8 cellular contexts compared by ENCODE assay signal in the genomic region with DNA sequence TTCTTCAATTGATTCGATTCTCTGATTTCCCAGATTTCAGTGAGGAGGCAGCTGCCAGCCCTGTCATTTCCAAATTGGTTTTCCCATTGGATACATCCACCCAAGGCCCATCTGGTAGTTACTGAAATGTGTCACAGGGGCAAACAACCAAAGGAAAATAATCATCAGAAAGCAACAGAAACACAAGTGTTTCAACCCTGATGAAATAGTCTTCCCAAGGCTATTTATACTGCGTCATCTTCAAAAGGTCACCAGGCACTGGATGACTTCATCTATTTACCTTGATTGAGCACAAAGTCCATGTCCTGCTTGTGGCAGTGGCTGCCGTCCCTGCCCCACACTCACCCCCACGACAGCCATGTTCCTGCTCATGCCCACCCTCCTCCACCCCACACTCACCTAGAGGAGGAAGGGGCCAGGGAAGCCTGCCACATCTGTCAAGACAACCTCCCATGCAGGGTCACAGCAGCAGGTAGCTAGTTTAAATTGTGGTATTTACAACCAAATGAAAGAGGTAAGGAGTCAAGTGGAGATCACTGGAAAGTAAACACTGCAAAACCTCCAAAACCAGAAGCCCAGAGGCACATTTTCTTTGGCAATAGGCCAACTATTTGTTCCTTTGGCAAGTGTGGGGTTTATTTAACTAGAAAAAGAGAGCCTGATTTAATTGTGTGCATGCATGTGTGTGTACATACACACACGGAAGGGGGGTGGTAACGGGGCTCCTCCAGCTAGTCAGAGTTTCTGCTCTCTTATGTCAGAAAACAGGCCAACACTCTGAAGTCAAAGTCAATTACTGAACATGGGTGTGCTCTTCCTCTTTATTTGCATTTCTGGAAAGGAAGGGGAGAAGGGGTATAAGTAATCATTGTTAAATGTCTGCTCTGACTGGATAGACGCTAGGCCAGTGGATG. TPM values are rescaled to one million over a fixed set of nuclear protein-coding genes. Genes with fewer than 3 reads are reported as not detected.
A peak's percentile ranks its signal among the peaks of the same experiment; 100 is the strongest.
DNase-seq lines count a peak whose midpoint lies in the region; ATAC-seq and TF ChIP-seq lines count a peak whose summit lies in the region.

No MANE protein-coding gene starts in this region.

- intact Hi-C loops in mucosa of descending colon (cut with DNase I, micrococcal nuclease) (no loop called here), esophagus squamous epithelium (cut with DNase I) (no loop called here)

- no peaks in the 10 kb centered on the region for H3K79me2 ChIP-seq in GM23338 (replicated peaks; ENCODE audit: insufficient read depth)

- 33 to 37% methylated on average over 5 to 7 of the region's 7 CpGs for WGBS in esophagus squamous epithelium, 2 donors

- no peaks in the 10 kb centered on the region; the same call in 1 of the 2 replicates for H3K4me1 ChIP-seq in GM23338 (ENCODE audit: insufficient read depth)
- peaks cover 22% of the 10 kb centered on the region for H3K4me1 ChIP-seq in mucosa of descending colon (ENCODE audit: low read depth)
- peaks cover 5 to 23% (median 15%) of the 10 kb centered on the region in 3 donors for H3K4me1 ChIP-seq in esophagus squamous epithelium

- H3K4me3 ChIP-seq in GM23338 = no peak overlapping the region
- H3K4me3 ChIP-seq in mucosa of descending colon = no peak overlapping the region
- H3K4me3 ChIP-seq in esophagus squamous epithelium = no peak overlapping the region

- H3K27ac ChIP-seq in GM23338 (ENCODE audit: low read depth) (no peak overlapping the region), esophagus squamous epithelium (peak overlapping the region in 1 of 4 donors; percentile 62)

- no peaks in the 10 kb centered on the region for H3F3A ChIP-seq in GM23338 (replicated peaks; ENCODE audit: low read depth)

- peaks cover 10% of the 10 kb centered on the region for H3K4me1 Mint-ChIP-seq in GM23338

- H3K4me3 Mint-ChIP-seq in GM23338 = no peak overlapping the region

- H3K27ac Mint-ChIP-seq in GM23338 = no peak overlapping the region

- no peaks in the 10 kb centered on the region for H3K27me3 Mint-ChIP-seq in GM23338 (ENCODE audit: insufficient read depth, low read depth, poor library complexity)

- in situ Hi-C loops in GM13977 (cut with MboI; ENCODE audit: low pct_unique_long_range_greater_than_20kb, low sequenced_read_pairs, unreplicated experiment) = no loop called here

- TF ChIP-seq CTCF in GM23338 (conservative IDR thresholded peaks at IDR 0.05; ENCODE audit: low read depth in 2 of 2) = no peak
- TF ChIP-seq CTCF in mucosa of descending colon (IDR thresholded peaks at IDR 0.05) = no peak
- TF ChIP-seq CTCF in GM13977 (IDR thresholded peaks at IDR 0.05; ENCODE audit: extremely low read depth, insufficient read depth, missing control alignments) = no peak
- TF ChIP-seq CTCF in esophagus squamous epithelium (IDR thresholded peaks at IDR 0.05) = no peak

- ATAC-seq in GM23338 (no peak), mucosa of descending colon (peak; percentile 87), GM18502 (IDR thresholded peaks at IDR 0.05; ENCODE audit: poor library complexity, unreplicated experiment) (no peak)

- DNase-seq in GM23338 (ENCODE audit: low spot score) (no peak), NCI-H2107 treated with DMSO at 0.1 percent for 48 hours (lab: John Stamatoyannopoulos, UW; ENCODE audit: unreplicated experiment) (peak; percentile 82), astrocyte of the hippocampus (ENCODE audit: low read depth, low spot score) (peak; percentile 83), mucosa of descending colon (peak in 2 of 3 donors; percentile 62 to 69), GM13977 (ENCODE audit: low spot score) (no peak), esophagus squamous epithelium (lab: John Stamatoyannopoulos, UW) (no peak), COLO829 (ENCODE audit: low spot score) (no peak)

- H3K9me3 ChIP-seq in mucosa of descending colon (no peaks in the 10 kb centered on the region), esophagus squamous epithelium (no peaks in the 10 kb centered on the region)

- no peaks in the 10 kb centered on the region for H3K27me3 ChIP-seq in GM23338 (ENCODE audit: insufficient read depth)
- H3K27me3 ChIP-seq in esophagus squamous epithelium = no peaks in the 10 kb centered on the region

- H3K9me2 ChIP-seq in GM23338 (ENCODE audit: insufficient read depth) = peaks cover 13% of the 10 kb centered on the region

- no peak for TF ChIP-seq POLR2A in esophagus squamous epithelium (IDR thresholded peaks at IDR 0.05)

- peak overlapping the region; percentile 72; the same call in 1 of the 2 replicates for H2AFZ ChIP-seq in GM23338

- no peaks in the 10 kb centered on the region for H4K20me1 ChIP-seq in GM23338 (replicated peaks; ENCODE audit: insufficient read depth)

- H3K9me3 Mint-ChIP-seq in GM23338 = no peaks in the 10 kb centered on the region

- H3K4me2 ChIP-seq in GM23338 = no peak overlapping the region

- H3K36me3 ChIP-seq in GM23338 (ENCODE audit: insufficient read depth) = no peaks in the 10 kb centered on the region
- no peaks in the 10 kb centered on the region for H3K36me3 ChIP-seq in mucosa of descending colon (ENCODE audit: low read depth)
- H3K36me3 ChIP-seq in esophagus squamous epithelium = no peaks in the 10 kb centered on the region

- H3K36me3 Mint-ChIP-seq in GM23338 (ENCODE audit: low read depth) = no peaks in the 10 kb centered on the region

TF ChIP-seq in GM23338, 12 proteins besides CTCF, POLR2A, EP300 and RAD21 (continues in another document):
- TF ChIP-seq STAT1 (IDR thresholded peaks at IDR 0.05; ENCODE audit: unreplicated experiment) (no peak), JUNB (IDR thresholded peaks at IDR 0.05; ENCODE audit: unreplicated experiment) (no peak), NANOG (IDR thresholded peaks at IDR 0.05; ENCODE audit: borderline replicate concordance) (no peak), EZH2phosphoT487 (IDR thresholded peaks at IDR 0.05; ENCODE audit: unreplicated experiment) (no peak), ZNF331 (CRISPR knock-in tag; IDR thresholded peaks at IDR 0.05; ENCODE audit: low read depth) (no peak), POLR2AphosphoS5 (IDR thresholded peaks at IDR 0.05; ENCODE audit: low read depth) (no peak), CREB1 (CRISPR knock-in tag; IDR thresholded peaks at IDR 0.05; ENCODE audit: low read depth) (no peak), ZNF114 (CRISPR knock-in tag; IDR thresholded peaks at IDR 0.05) (no peak)
- TF ChIP-seq, protein P1, sequence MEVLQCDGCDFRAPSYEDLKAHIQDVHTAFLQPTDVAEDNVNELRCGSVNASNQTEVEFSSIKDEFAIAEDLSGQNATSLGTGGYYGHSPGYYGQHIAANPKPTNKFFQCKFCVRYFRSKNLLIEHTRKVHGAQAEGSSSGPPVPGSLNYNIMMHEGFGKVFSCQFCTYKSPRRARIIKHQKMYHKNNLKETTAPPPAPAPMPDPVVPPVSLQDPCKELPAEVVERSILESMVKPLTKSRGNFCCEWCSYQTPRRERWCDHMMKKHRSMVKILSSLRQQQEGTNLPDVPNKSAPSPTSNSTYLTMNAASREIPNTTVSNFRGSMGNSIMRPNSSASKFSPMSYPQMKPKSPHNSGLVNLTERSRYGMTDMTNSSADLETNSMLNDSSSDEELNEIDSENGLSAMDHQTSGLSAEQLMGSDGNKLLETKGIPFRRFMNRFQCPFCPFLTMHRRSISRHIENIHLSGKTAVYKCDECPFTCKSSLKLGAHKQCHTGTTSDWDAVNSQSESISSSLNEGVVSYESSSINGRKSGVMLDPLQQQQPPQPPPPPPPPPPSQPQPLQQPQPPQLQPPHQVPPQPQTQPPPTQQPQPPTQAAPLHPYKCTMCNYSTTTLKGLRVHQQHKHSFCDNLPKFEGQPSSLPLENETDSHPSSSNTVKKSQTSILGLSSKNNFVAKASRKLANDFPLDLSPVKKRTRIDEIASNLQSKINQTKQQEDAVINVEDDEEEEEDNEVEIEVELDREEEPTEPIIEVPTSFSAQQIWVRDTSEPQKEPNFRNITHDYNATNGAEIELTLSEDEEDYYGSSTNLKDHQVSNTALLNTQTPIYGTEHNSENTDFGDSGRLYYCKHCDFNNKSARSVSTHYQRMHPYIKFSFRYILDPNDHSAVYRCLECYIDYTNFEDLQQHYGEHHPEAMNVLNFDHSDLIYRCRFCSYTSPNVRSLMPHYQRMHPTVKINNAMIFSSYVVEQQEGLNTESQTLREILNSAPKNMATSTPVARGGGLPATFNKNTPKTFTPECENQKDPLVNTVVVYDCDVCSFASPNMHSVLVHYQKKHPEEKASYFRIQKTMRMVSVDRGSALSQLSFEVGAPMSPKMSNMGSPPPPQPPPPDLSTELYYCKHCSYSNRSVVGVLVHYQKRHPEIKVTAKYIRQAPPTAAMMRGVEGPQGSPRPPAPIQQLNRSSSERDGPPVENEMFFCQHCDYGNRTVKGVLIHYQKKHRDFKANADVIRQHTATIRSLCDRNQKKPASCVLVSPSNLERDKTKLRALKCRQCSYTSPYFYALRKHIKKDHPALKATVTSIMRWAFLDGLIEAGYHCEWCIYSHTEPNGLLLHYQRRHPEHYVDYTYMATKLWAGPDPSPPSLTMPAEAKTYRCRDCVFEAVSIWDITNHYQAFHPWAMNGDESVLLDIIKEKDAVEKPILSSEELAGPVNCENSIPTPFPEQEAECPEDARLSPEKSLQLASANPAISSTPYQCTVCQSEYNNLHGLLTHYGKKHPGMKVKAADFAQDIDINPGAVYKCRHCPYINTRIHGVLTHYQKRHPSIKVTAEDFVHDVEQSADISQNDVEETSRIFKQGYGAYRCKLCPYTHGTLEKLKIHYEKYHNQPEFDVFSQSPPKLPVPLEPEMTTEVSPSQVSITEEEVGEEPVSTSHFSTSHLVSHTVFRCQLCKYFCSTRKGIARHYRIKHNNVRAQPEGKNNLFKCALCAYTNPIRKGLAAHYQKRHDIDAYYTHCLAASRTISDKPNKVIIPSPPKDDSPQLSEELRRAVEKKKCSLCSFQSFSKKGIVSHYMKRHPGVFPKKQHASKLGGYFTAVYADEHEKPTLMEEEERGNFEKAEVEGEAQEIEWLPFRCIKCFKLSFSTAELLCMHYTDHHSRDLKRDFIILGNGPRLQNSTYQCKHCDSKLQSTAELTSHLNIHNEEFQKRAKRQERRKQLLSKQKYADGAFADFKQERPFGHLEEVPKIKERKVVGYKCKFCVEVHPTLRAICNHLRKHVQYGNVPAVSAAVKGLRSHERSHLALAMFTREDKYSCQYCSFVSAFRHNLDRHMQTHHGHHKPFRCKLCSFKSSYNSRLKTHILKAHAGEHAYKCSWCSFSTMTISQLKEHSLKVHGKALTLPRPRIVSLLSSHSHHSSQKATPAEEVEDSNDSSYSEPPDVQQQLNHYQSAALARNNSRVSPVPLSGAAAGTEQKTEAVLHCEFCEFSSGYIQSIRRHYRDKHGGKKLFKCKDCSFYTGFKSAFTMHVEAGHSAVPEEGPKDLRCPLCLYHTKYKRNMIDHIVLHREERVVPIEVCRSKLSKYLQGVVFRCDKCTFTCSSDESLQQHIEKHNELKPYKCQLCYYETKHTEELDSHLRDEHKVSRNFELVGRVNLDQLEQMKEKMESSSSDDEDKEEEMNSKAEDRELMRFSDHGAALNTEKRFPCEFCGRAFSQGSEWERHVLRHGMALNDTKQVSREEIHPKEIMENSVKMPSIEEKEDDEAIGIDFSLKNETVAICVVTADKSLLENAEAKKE (CRISPR knock-in tag; IDR thresholded peaks at IDR 0.05) = no peak

RNA-seq across cellular contexts. Expression of gene RAB4A, which starts 49.5 kb away (rescaled TPM):
- total RNA-seq in GM23338 (2014; rRNA removed; shearing (Covaris generic)) = 25.9 and 37.5 TPM in 2 replicates
- 49.4 and 50.8 TPM in 2 replicates for polyA plus RNA-seq in GM23338 (2016; fragmentation: Nextera tagmentation; extraction: Ambion mirVana)
- 10 to 100 TPM; 84.3 to 94.6 (median 88.0) TPM for total RNA-seq in mucosa of descending colon
- 10 to 100 TPM; 24.1 to 50.7 (median 43.0) TPM for total RNA-seq in esophagus squamous epithelium

Comparison
In these comparisons a context has a peak if more than half of its experiments do, and no peak if none do; other contexts are left out.
1. DNase-seq: peak in NCI-H2107 treated with DMSO at 0.1 percent for 48 hours (single experiment), astrocyte of the hippocampus (single experiment) and mucosa of descending colon (2 of 3); none in GM23338 (single experiment), GM13977 (single experiment), esophagus squamous epithelium (single experiment) and COLO829 (single experiment).